9 cellular contexts compared by ENCODE assay signal in genomic region chr6:159730277-159730676, GRCh38. TPM values are rescaled to one million over a fixed set of nuclear protein-coding genes. Genes with fewer than 3 reads are reported as not detected.
DNase-seq lines count a peak whose midpoint lies in the region; ATAC-seq, FAIRE-seq and TF ChIP-seq lines count a peak whose summit lies in the region.
"Had no signal": no experiment of that assay in that cellular context is flagged by ENCODE, and none has a peak within 500 bp of the region (broad histone marks: within the 10 kb centered on the region; RNA-seq: fewer than 3 reads in every experiment).

No MANE protein-coding gene starts in this region.

- H3K4me3 Mint-ChIP-seq in activated naive CD8-positive, alpha-beta T cell treated with anti-CD3 and anti-CD28 coated beads, Interleukin-2, amount 50 U/mL, for 24 hours = peak overlapping the region; percentile 95
- peak overlapping the region in 6 of 8 donors; percentile 13 to 96 (median 90) for H3K4me3 Mint-ChIP-seq in naive B cell

- ATAC-seq in activated naive CD8-positive, alpha-beta T cell treated with anti-CD3 and anti-CD28 coated beads, Interleukin-2, amount 50 U/mL, for 24 hours = no peak
- no peak for ATAC-seq in naive B cell (ENCODE audit: low read depth in 2 of 2)
- no peak for ATAC-seq in HG02798 (IDR thresholded peaks at IDR 0.05; ENCODE audit: poor library complexity, unreplicated experiment)

- peaks cover 66% of the 10 kb centered on the region for H3K4me1 Mint-ChIP-seq in activated naive CD8-positive, alpha-beta T cell treated with anti-CD3 and anti-CD28 coated beads, Interleukin-2, amount 50 U/mL, for 24 hours
- peaks cover 28 to 74% (median 42%) of the 10 kb centered on the region in 3 donors for H3K4me1 Mint-ChIP-seq in naive B cell

- peak; percentile 6 for DNase-seq in AG10803 (ENCODE audit: low read depth)
- no peak for DNase-seq in GM18507 (ENCODE audit: extremely low spot score, insufficient read length, low read depth)
- DNase-seq in activated naive CD8-positive, alpha-beta T cell treated with anti-CD3 and anti-CD28 coated beads, Interleukin-2, amount 50 U/mL, for 24 hours = no peak
- DNase-seq in naive B cell = no peak
- DNase-seq in NCI-H187 treated with DMSO at 0.1 percent for 48 hours (lab: John Stamatoyannopoulos, UW) = no peak
- DNase-seq in cerebellar cortex (ENCODE audit: low spot score) = no peak
- no peak for DNase-seq in stimulated activated CD8-positive, alpha-beta memory T cell treated with anti-CD3 and anti-CD28 coated beads, Interleukin-4, amount 100 ng/mL, for 48 hours

- no peaks in the 10 kb centered on the region for H3K9me3 Mint-ChIP-seq in activated naive CD8-positive, alpha-beta T cell treated with anti-CD3 and anti-CD28 coated beads, Interleukin-2, amount 50 U/mL, for 24 hours
- H3K9me3 Mint-ChIP-seq in naive B cell = no peaks in the 10 kb centered on the region

- TF ChIP-seq CTCF in AG10803 (conservative IDR thresholded peaks at IDR 0.05; ENCODE audit: low read length) = no peak

- peak overlapping the region; percentile 96 for H3K27ac Mint-ChIP-seq in activated naive CD8-positive, alpha-beta T cell treated with anti-CD3 and anti-CD28 coated beads, Interleukin-2, amount 50 U/mL, for 24 hours
- H3K27ac Mint-ChIP-seq in naive B cell = peak overlapping the region in 3 of 6 donors; percentile 15 to 99 (median 96)

- H3K36me3 Mint-ChIP-seq in activated naive CD8-positive, alpha-beta T cell treated with anti-CD3 and anti-CD28 coated beads, Interleukin-2, amount 50 U/mL, for 24 hours (ENCODE audit: low read depth) = peaks cover 46% of the 10 kb centered on the region
- no peaks in the 10 kb centered on the region for H3K36me3 Mint-ChIP-seq in naive B cell

- no peaks in the 10 kb centered on the region for H3K27me3 Mint-ChIP-seq in activated naive CD8-positive, alpha-beta T cell treated with anti-CD3 and anti-CD28 coated beads, Interleukin-2, amount 50 U/mL, for 24 hours
- no peaks in the 10 kb centered on the region for H3K27me3 Mint-ChIP-seq in naive B cell

- H3K4me3 ChIP-seq in AG10803 (ENCODE audit: low read length) = no peak overlapping the region

- peak; percentile 5 for FAIRE-seq in GM18507 (lab: Jason Lieb, UNC)
- FAIRE-seq: D721Med had no signal

RNA-seq across cellular contexts. Expression of gene WTAP, which starts 3.0 kb away (rescaled TPM):
- polyA plus RNA-seq in naive B cell (ENCODE audit: low read depth in 6 of 6) = 100 to 1,000 TPM; 142 to 203 (median 152) TPM

RNA-seq across cellular contexts. Expression of gene ACAT2, which starts 31.6 kb away (rescaled TPM):
- 10 to 100 TPM; 20.8 to 39.8 (median 27.8) TPM for polyA plus RNA-seq in naive B cell (ENCODE audit: low read depth in 6 of 6)

RNA-seq across cellular contexts. Expression of gene SOD2, which starts 37.2 kb away (rescaled TPM):
- 10 to 100 TPM; 74.3 to 99.4 (median 83.2) TPM for polyA plus RNA-seq in naive B cell (ENCODE audit: low read depth in 6 of 6)

RNA-seq across cellular contexts. Expression of gene TCP1, which starts 59.1 kb away (rescaled TPM):
- 10 to 100 TPM; 69.6 to 86.2 (median 73.3) TPM for polyA plus RNA-seq in naive B cell (ENCODE audit: low read depth in 6 of 6)

RNA-seq across cellular contexts. Expression of gene MRPL18, which starts 60.0 kb away (rescaled TPM):
- polyA plus RNA-seq in naive B cell (ENCODE audit: low read depth in 6 of 6) = 100 to 1,000 TPM in 2 of 6 donors, 10 to 100 TPM in 4; 51.6 to 124 (median 86.4) TPM
